In genomic region chr6:98764378-98764911, GRCh38 we compare ENCODE assay signal across 13 cellular contexts.
DNase-seq lines count a peak whose midpoint lies in the region; ATAC-seq and TF ChIP-seq lines count a peak whose summit lies in the region.
"Had no signal": no experiment of that assay in that cellular context is flagged by ENCODE, and none has a peak within 500 bp of the region (broad histone marks: within the 10 kb centered on the region; RNA-seq: fewer than 3 reads in every experiment).

No MANE protein-coding gene starts in this region.

- peaks cover 34% of the 10 kb centered on the region for H3K27me3 Mint-ChIP-seq in CD4-positive, alpha-beta T cell

- POLR2A ChIA-PET in CD4-positive, alpha-beta T cell (lab: Charles Lee): no interaction called here

- H3K36me3 ChIP-seq in rectal smooth muscle tissue (ENCODE audit: control insufficient read depth, insufficient read depth, low read length) (no peaks in the 10 kb centered on the region), mucosa of descending colon (ENCODE audit: low read depth) (no peaks in the 10 kb centered on the region)
- H3K36me3 ChIP-seq: adrenal gland, uterus had no signal

- peak overlapping the region; percentile 28 for H3K4me3 Mint-ChIP-seq in CD4-positive, alpha-beta T cell

- no peaks in the 10 kb centered on the region for H3K9me3 Mint-ChIP-seq in CD4-positive, alpha-beta T cell

- intact Hi-C loops in CD4-positive, alpha-beta T cell (cut with DNase I, micrococcal nuclease): loop anchor here in 1 of 2 experiments (10.0 kb wide), 1 partner anchor 350 kb away; no protein-coding TSS in a partner anchor
- intact Hi-C loops in mucosa of descending colon (cut with DNase I, micrococcal nuclease) (no loop called here), posterior cingulate gyrus (cut with DNase I) (loop anchor here (10.0 kb wide), 1 partner anchor 60 kb away; no protein-coding TSS in a partner anchor)

- H3K9ac ChIP-seq in rectal smooth muscle tissue (ENCODE audit: low read length): no peak overlapping the region

- no peak for ATAC-seq in CD4-positive, alpha-beta T cell (ENCODE audit: poor library complexity)
- no peak for ATAC-seq in mucosa of descending colon
- ATAC-seq: K562 had no signal

- H3K4me1 ChIP-seq in rectal smooth muscle tissue (ENCODE audit: control insufficient read depth, insufficient read depth, low read length): no peaks in the 10 kb centered on the region
- H3K4me1 ChIP-seq in mucosa of descending colon (ENCODE audit: low read depth): peaks cover 6% of the 10 kb centered on the region
- H3K4me1 ChIP-seq: adrenal gland, uterus had no signal

- DNase-seq in CD4-positive, alpha-beta T cell: no peak
- DNase-seq in NB4 (ENCODE audit: low read depth) (no peak), epithelial cell of proximal tubule (ENCODE audit: low read depth) (no peak), mucosa of descending colon (no peak), cerebellar cortex (ENCODE audit: low spot score) (no peak), NCI-H2227 (lab: John Stamatoyannopoulos, UW; ENCODE audit: unreplicated experiment) (no peak), posterior cingulate gyrus (no peak)
- DNase-seq: adrenal gland, GF-D8, NCI-H526 treated with DMSO at 0.1 percent for 48 hours, uterus had no signal

- no peaks in the 10 kb centered on the region for H3K9me3 ChIP-seq in CD4-positive, alpha-beta T cell (ENCODE audit: control insufficient read depth, low read length)
- H3K9me3 ChIP-seq in mucosa of descending colon: no peaks in the 10 kb centered on the region
- H3K9me3 ChIP-seq: uterus had no signal

- TF ChIP-seq POLR2A in NB4 (IDR thresholded peaks at IDR 0.05; ENCODE audit: extremely low read depth, insufficient read length): no peak

- no peaks in the 10 kb centered on the region for H3K27me3 ChIP-seq in CD4-positive, alpha-beta T cell (ENCODE audit: control insufficient read depth, insufficient read depth, low read length)
- no peaks in the 10 kb centered on the region for H3K27me3 ChIP-seq in rectal smooth muscle tissue (ENCODE audit: control insufficient read depth, insufficient read depth, low read length)
- H3K27me3 ChIP-seq: adrenal gland, uterus had no signal

- no peak overlapping the region for H3K27ac Mint-ChIP-seq in CD4-positive, alpha-beta T cell

- peaks cover 8% of the 10 kb centered on the region for H3K4me1 Mint-ChIP-seq in CD4-positive, alpha-beta T cell (ENCODE audit: low read depth)

- CTCF ChIA-PET in CD4-positive, alpha-beta T cell (lab: Charles Lee): no interaction called here

- H3K27ac ChIP-seq in CD4-positive, alpha-beta T cell (ENCODE audit: low read depth, low read length): no peak overlapping the region
- H3K27ac ChIP-seq in rectal smooth muscle tissue (ENCODE audit: low read depth, low read length): no peak overlapping the region
- H3K27ac ChIP-seq: adrenal gland, uterus had no signal

- H3K4me3 ChIP-seq in NB4 (ENCODE audit: low read depth, low read length): peak overlapping the region; percentile 27
- peak overlapping the region; percentile 30 for H3K4me3 ChIP-seq in epithelial cell of proximal tubule (ENCODE audit: low read depth, low read length)
- peak overlapping the region; percentile 5 for H3K4me3 ChIP-seq in rectal smooth muscle tissue (ENCODE audit: low read length)
- H3K4me3 ChIP-seq in mucosa of descending colon: no peak overlapping the region
- H3K4me3 ChIP-seq: K562, uterus had no signal

- H3K36me3 Mint-ChIP-seq in CD4-positive, alpha-beta T cell (ENCODE audit: low read depth): no peaks in the 10 kb centered on the region

- no peak for TF ChIP-seq CTCF in CD4-positive, alpha-beta T cell (IDR thresholded peaks at IDR 0.05)
- TF ChIP-seq CTCF in NB4 (IDR thresholded peaks at IDR 0.05; ENCODE audit: low read depth, low read length) (no peak), epithelial cell of proximal tubule (conservative IDR thresholded peaks at IDR 0.05; ENCODE audit: low read depth, low read length) (no peak), mucosa of descending colon (IDR thresholded peaks at IDR 0.05) (no peak)
